ENCODE assay signal across 1 cellular context in genomic region chr1:92960395-92961130, GRCh38.
TF ChIP-seq lines count a peak whose summit lies in the region.

No MANE protein-coding gene starts in this region.

TF ChIP-seq in HepG2, 621 proteins besides CTCF, POLR2A, EP300 and RAD21 (continued from another document):
- TF ChIP-seq ZNF318 (CRISPR knock-in tag; IDR thresholded peaks at IDR 0.05) (no peak), ZNF264 (CRISPR knock-in tag; IDR thresholded peaks at IDR 0.05) (0 out of 2 replicates have a peak, but pooled peaks have one; percentile 19), ZNF605 (CRISPR knock-in tag; IDR thresholded peaks at IDR 0.05) (no peak), SNAPC2 (CRISPR knock-in tag; IDR thresholded peaks at IDR 0.05) (no peak), LRRFIP1 (CRISPR knock-in tag; conservative IDR thresholded peaks at IDR 0.05) (no peak), TSC22D2 (CRISPR knock-in tag; IDR thresholded peaks at IDR 0.05; ENCODE audit: borderline replicate concordance) (peak; percentile 5; the same call in 1 of the 2 replicates), RBFOX2 (IDR thresholded peaks at IDR 0.05; ENCODE audit: low read depth, low read length) (peak; percentile 30; the same call in 1 of the 2 replicates), ZNF800 (CRISPR knock-in tag; IDR thresholded peaks at IDR 0.05) (no peak), PRDM10 (CRISPR knock-in tag; IDR thresholded peaks at IDR 0.05; ENCODE audit: low read depth) (peak; percentile 95), ZNF44 (CRISPR knock-in tag; IDR thresholded peaks at IDR 0.05) (peak; percentile 88), ZNF382 (CRISPR knock-in tag; IDR thresholded peaks at IDR 0.05; ENCODE audit: borderline replicate concordance) (no peak), KLF9 (CRISPR knock-in tag; IDR thresholded peaks at IDR 0.05; ENCODE audit: low read depth) (0 out of 2 replicates have a peak, but pooled peaks have one; percentile 20), DDIT3 (CRISPR knock-in tag; IDR thresholded peaks at IDR 0.05) (no peak), ZBTB43 (CRISPR knock-in tag; conservative IDR thresholded peaks at IDR 0.05) (no peak; the same call in none of the 2 replicates), HDAC2 (CRISPR knock-in tag; IDR thresholded peaks at IDR 0.05) (no peak; the same call in 1 of the 2 replicates)
